Comparison of ENCODE assay signal across 8 cellular contexts in genomic region chr13:91347996-91348905, GRCh38. TPM values are rescaled to one million over a fixed set of nuclear protein-coding genes. Genes with fewer than 3 reads are reported as not detected.
DNase-seq lines count a peak whose midpoint lies in the region; ATAC-seq and TF ChIP-seq lines count a peak whose summit lies in the region.

No MANE protein-coding gene starts in this region.

- peaks cover 17% of the 10 kb centered on the region for H3K36me3 ChIP-seq in CD4-positive, alpha-beta memory T cell (ENCODE audit: insufficient read depth, low read length)
- H3K36me3 ChIP-seq in liver (ENCODE audit: control insufficient read depth in 4 of 4, insufficient read depth in 3 of 4, low read depth in 1 of 4, low read length in 3 of 4): peaks cover 0 to 13% (median 3%) of the 10 kb centered on the region in 4 donors

- peak overlapping the region in 5 of 8 donors; percentile 46 to 74 (median 65) for H3K4me3 Mint-ChIP-seq in CD4-positive, alpha-beta memory T cell

- no peaks in the 10 kb centered on the region for H3K9me3 Mint-ChIP-seq in CD4-positive, alpha-beta memory T cell

- peaks cover 20 to 43% (median 25%) of the 10 kb centered on the region in 4 donors for H3K4me1 Mint-ChIP-seq in CD4-positive, alpha-beta memory T cell

- H3K4me3 ChIP-seq in CD4-positive, alpha-beta memory T cell (ENCODE audit: low read length in 2 of 2): peak overlapping the region in 1 of 2 donors; percentile 66
- peak overlapping the region; percentile 71 to 100 (median 82) for H3K4me3 ChIP-seq in liver (ENCODE audit: low read depth in 1 of 3, low read length in 3 of 3)

- H3K9ac ChIP-seq in liver (ENCODE audit: low read depth in 1 of 2, low read length in 2 of 2): peak overlapping the region; percentile 33 to 79

- POLR2A ChIA-PET in CD4-positive, alpha-beta memory T cell (lab: Charles Lee; ENCODE audit: partially characterized antibody): interaction anchor here (1.9 kb wide), 3 partner anchors 8 to 35 kb away, joined by 5 to 6 read pairs (median 5); no protein-coding TSS in a partner anchor

- DNase-seq in CD4-positive, alpha-beta memory T cell: peak; percentile 68 to 79 (median 77)
- peak; percentile 56 to 58 for DNase-seq in activated CD4-positive, alpha-beta T cell treated with anti-CD3 and anti-CD28 coated beads for 24 hours (ENCODE audit: low read depth in 2 of 2)
- DNase-seq in cerebellum (ENCODE audit: low spot score) (peak; percentile 21), NCI-H526 treated with DMSO at 0.1 percent for 48 hours (lab: John Stamatoyannopoulos, UW) (no peak)
- peak; percentile 80 to 89 for DNase-seq in stimulated activated CD4-positive, alpha-beta T cell treated with anti-CD3 and anti-CD28 coated beads, Interleukin-4, amount 100 ng/mL, for 4 hours

- H3K27ac ChIP-seq in CD4-positive, alpha-beta memory T cell (ENCODE audit: low read depth, low read length): peak overlapping the region; percentile 64
- peak overlapping the region; percentile 93 to 97 for H3K27ac ChIP-seq in liver (ENCODE audit: low read depth in 1 of 2, low read length in 2 of 2)

- H3K27me3 ChIP-seq in CD4-positive, alpha-beta memory T cell (ENCODE audit: insufficient read depth, low read length): no peaks in the 10 kb centered on the region
- H3K27me3 ChIP-seq in liver (ENCODE audit: control insufficient read depth in 4 of 4, insufficient read depth in 4 of 4, low read length in 3 of 4): peaks cover 0 to 9% (median 0%) of the 10 kb centered on the region in 4 donors

- CTCF ChIA-PET in CD4-positive, alpha-beta memory T cell (lab: Charles Lee; ENCODE audit: partially characterized antibody): no interaction called here

- no peak for TF ChIP-seq RAD21 in liver (IDR thresholded peaks at IDR 0.05)

- peak overlapping the region in 2 of 7 donors; percentile 18 to 35 for H3K27ac Mint-ChIP-seq in CD4-positive, alpha-beta memory T cell

- peaks cover 39% of the 10 kb centered on the region for H3K4me1 ChIP-seq in CD4-positive, alpha-beta memory T cell (ENCODE audit: insufficient read depth, low read length)
- peaks cover 9 to 42% (median 24%) of the 10 kb centered on the region in 4 donors for H3K4me1 ChIP-seq in liver (ENCODE audit: control insufficient read depth in 4 of 4, insufficient read depth in 4 of 4, low read length in 3 of 4)

- peaks cover 0 to 4% of the 10 kb centered on the region in 2 donors for H3K27me3 Mint-ChIP-seq in CD4-positive, alpha-beta memory T cell

- ATAC-seq in GM19463 (IDR thresholded peaks at IDR 0.05; ENCODE audit: unreplicated experiment): peak; percentile 30
- peak; percentile 34 for ATAC-seq in HG03571 (IDR thresholded peaks at IDR 0.05; ENCODE audit: unreplicated experiment)

- under 1% methylated on average over 141 of the region's 141 CpGs for WGBS in liver

- H3K9me3 ChIP-seq in CD4-positive, alpha-beta memory T cell (ENCODE audit: control insufficient read depth in 1 of 2, low read length in 2 of 2): no peaks in the 10 kb centered on the region
- no peaks in the 10 kb centered on the region for H3K9me3 ChIP-seq in liver (ENCODE audit: control insufficient read depth in 4 of 4, low read length in 3 of 4)

- peaks cover 15 to 40% of the 10 kb centered on the region in 2 donors for H3K36me3 Mint-ChIP-seq in CD4-positive, alpha-beta memory T cell

- intact Hi-C loops in CD4-positive, alpha-beta memory T cell (cut with micrococcal nuclease): loop anchor here (2.0 kb wide), 1 partner anchor 213 kb away; no protein-coding TSS in a partner anchor

- no peak for TF ChIP-seq CTCF in liver (IDR thresholded peaks at IDR 0.05; ENCODE audit: low read depth, low read length, missing input control)

TF ChIP-seq in liver, 16 proteins besides CTCF, POLR2A, EP300 and RAD21:
- peak; percentile 4 for TF ChIP-seq YY1 (IDR thresholded peaks at IDR 0.05)
- no peak for TF ChIP-seq ATF3 (IDR thresholded peaks at IDR 0.05)

RNA-seq across cellular contexts. Expression of gene MIR17HG, which starts 0.8 kb away (rescaled TPM):
- 10 to 100 TPM; 12.7 to 13.2 TPM for total RNA-seq in CD4-positive, alpha-beta memory T cell
- under 1 TPM; 0.18 to 0.71 TPM for polyA plus RNA-seq in CD4-positive, alpha-beta memory T cell
- 32.2 TPM for total RNA-seq in cerebellum
- 1 to 10 TPM; 6.1 to 7.7 TPM for total RNA-seq in liver
- 1 to 10 TPM in 1 of 2 donors, under 1 TPM in 1; 0.27 to 2.7 TPM for polyA plus RNA-seq in liver

RNA-seq across cellular contexts. Expression of gene GPC5, which starts 50.2 kb away (rescaled TPM):
- total RNA-seq in CD4-positive, alpha-beta memory T cell: under 1 TPM in 1 of 2 experiments, not detected in 1; 0.14 TPM
- polyA plus RNA-seq in CD4-positive, alpha-beta memory T cell: not detected
- 15.1 TPM for total RNA-seq in cerebellum
- total RNA-seq in liver: 10 to 100 TPM in 1 of 2 donors, 1 to 10 TPM in 1; 1.1 to 22.4 TPM
- 1 to 10 TPM in 1 of 2 donors, under 1 TPM in 1; 0.51 to 2.8 TPM for polyA plus RNA-seq in liver
